In the genomic region with DNA sequence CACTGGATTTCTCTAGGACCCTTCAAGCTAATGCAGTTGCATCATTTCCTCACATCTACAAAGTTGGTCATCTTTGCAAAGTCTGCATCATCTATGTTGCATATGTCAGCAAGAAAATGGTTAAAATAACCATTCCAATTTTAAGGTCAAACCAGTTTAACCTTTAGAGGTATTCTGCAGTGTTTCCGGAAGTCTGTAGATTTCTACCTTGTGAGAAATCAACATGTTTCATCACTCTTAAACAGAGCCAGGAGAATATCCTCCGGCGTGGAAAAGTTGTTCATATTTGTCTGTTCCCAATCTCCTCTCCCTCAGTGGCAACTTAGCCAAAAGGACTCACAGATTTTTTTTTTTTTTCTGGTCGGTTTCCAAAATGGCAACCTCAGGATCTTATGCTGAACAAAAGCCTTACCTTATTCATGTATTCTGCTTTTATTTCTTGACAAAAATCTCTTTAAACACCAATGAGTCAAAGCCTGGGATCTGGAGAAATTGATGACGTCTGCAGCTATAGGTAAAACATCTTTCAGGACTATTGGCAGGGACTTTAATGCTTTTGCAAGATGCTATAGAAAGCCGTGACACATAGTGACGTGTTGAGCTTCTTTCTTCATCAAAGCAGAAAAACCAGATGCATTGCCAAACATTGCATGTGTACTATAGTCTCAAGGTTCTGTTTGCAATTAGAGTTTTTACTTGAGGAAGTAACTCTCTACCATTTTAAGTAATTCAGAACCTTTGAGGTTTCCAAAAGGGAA, we compare ENCODE assay signal across 15 cellular contexts. TPM values are rescaled to one million over a fixed set of nuclear protein-coding genes. Genes with fewer than 3 reads are reported as not detected.
DNase-seq lines count a peak whose midpoint lies in the region; ATAC-seq, FAIRE-seq and TF ChIP-seq lines count a peak whose summit lies in the region.
"Had no signal": no experiment of that assay in that cellular context is flagged by ENCODE, and none has a peak within 500 bp of the region (broad histone marks: within the 10 kb centered on the region; RNA-seq: fewer than 3 reads in every experiment).

No MANE protein-coding gene starts in this region.

- CTCF ChIA-PET in A549 (lab: Yijun Ruan, JAX), result interaction anchor here (0.6 to 1.0 kb wide), 4 partner anchors 15 to 136 kb away, joined by 3 to 4 read pairs (median 3); a partner anchor contains a TSS
- CTCF ChIA-PET in RWPE1 (lab: Yijun Ruan, JAX), result interaction anchor here (0.6 kb wide), 1 partner anchor 15 kb away, joined by 3 read pairs; no protein-coding TSS in a partner anchor

- H3K27ac Mint-ChIP-seq in activated T-helper 17 cell treated with anti-CD3 and anti-CD28 coated beads, Interleukin-2, amount 50 U/mL, for 72 hours, result no peak overlapping the region
- H3K27ac Mint-ChIP-seq: B cell had no signal

- no peaks in the 10 kb centered on the region for H3K27me3 Mint-ChIP-seq in activated T-helper 17 cell treated with anti-CD3 and anti-CD28 coated beads, Interleukin-2, amount 50 U/mL, for 72 hours
- H3K27me3 Mint-ChIP-seq: B cell had no signal

- peak overlapping the region; percentile 9; the same call in 1 of the 3 replicates for H3K4me3 ChIP-seq in A549
- H3K4me3 ChIP-seq: dorsolateral prefrontal cortex, thoracic aorta had no signal

- no peaks in the 10 kb centered on the region for H3K27me3 ChIP-seq in foreskin keratinocyte
- H3K27me3 ChIP-seq: dorsolateral prefrontal cortex had no signal

- H3K4me3 Mint-ChIP-seq in activated T-helper 17 cell treated with anti-CD3 and anti-CD28 coated beads, Interleukin-2, amount 50 U/mL, for 72 hours, result no peak overlapping the region
- H3K4me3 Mint-ChIP-seq: B cell had no signal

- H3K9me3 ChIP-seq in A549, result no peaks in the 10 kb centered on the region
- H3K9me3 ChIP-seq: thoracic aorta had no signal

- H3K4me1 Mint-ChIP-seq in activated T-helper 17 cell treated with anti-CD3 and anti-CD28 coated beads, Interleukin-2, amount 50 U/mL, for 72 hours, result no peaks in the 10 kb centered on the region

- H3K27ac ChIP-seq in A549, result peak overlapping the region; percentile 54 to 75
- H3K27ac ChIP-seq in RWPE1, result no peak overlapping the region
- peak overlapping the region; percentile 78 for H3K27ac ChIP-seq in foreskin keratinocyte
- H3K27ac ChIP-seq: thoracic aorta had no signal

- WGBS in A549 (ENCODE audit: missing lambda C conversion rate), result 11% methylated on average over 7 of the region's 7 CpGs

- TF ChIP-seq CTCF in A549 (IDR thresholded peaks at IDR 0.05) (no peak), RWPE1 (conservative IDR thresholded peaks at IDR 0.05; ENCODE audit: low read depth) (no peak), foreskin keratinocyte (conservative IDR thresholded peaks at IDR 0.05) (no peak)

- peak; percentile 60 to 86 for ATAC-seq in A549
- ATAC-seq in foreskin keratinocyte, result peak; percentile 88
- ATAC-seq in activated T-helper 17 cell treated with anti-CD3 and anti-CD28 coated beads, Interleukin-2, amount 50 U/mL, for 72 hours (replicated peaks), result no peak

- H3K9me3 Mint-ChIP-seq in activated T-helper 17 cell treated with anti-CD3 and anti-CD28 coated beads, Interleukin-2, amount 50 U/mL, for 72 hours, result no peaks in the 10 kb centered on the region

- DNase-seq in A549 (ENCODE audit: low read depth in 1 of 2, low spot score in 1 of 2) (peak in 1 of 2 experiments; percentile 55), HCEC 1CT (peak; percentile 76), RWPE1 (ENCODE audit: low spot score) (peak; percentile 74), foreskin keratinocyte (peak; percentile 91 to 96), HuH-7.5 (ENCODE audit: low spot score) (no peak), NCI-H1092 treated with DMSO at 0.1 percent for 48 hours (lab: John Stamatoyannopoulos, UW) (no peak)
- no peak for DNase-seq in stimulated activated CD4-positive, alpha-beta T cell treated with anti-CD3 and anti-CD28 coated beads, Interleukin-2, amount 100 ng/mL, for 24 hours
- DNase-seq: activated CD4-positive, CD25-positive, alpha-beta regulatory T cell treated with anti-CD3 and anti-CD28 coated beads, Interleukin-2, amount 50 U/mL, for 72 hours; activated naive CD4-positive, alpha-beta T cell treated with Interleukin-2 at 50 U/mL for 16 hours; dorsolateral prefrontal cortex; NCI-H2227 treated with DMSO at 0.1 percent for 48 hours; stimulated activated CD4-positive, alpha-beta T cell treated with anti-CD3 and anti-CD28 coated beads, Interleukin-4, amount 100 ng/mL, for 1 hour had no signal

- peak; percentile 81 for FAIRE-seq in A549 (lab: Jason Lieb, UNC)

- POLR2A ChIA-PET in A549 (lab: Yijun Ruan, JAX) (interaction anchor here (1.0 kb wide), 1 partner anchor 11 kb away, joined by 4 read pairs; no protein-coding TSS in a partner anchor), RWPE1 (lab: Yijun Ruan, JAX; ENCODE audit: low non-redundant PET) (interaction anchor here (0.7 kb wide), 1 partner anchor 66 kb away, joined by 4 read pairs; no protein-coding TSS in a partner anchor)

- TF ChIP-seq POLR2A in A549 (IDR thresholded peaks at IDR 0.05; ENCODE audit: low read length), result no peak

- H3K4me1 ChIP-seq in A549 (peaks cover 26% of the 10 kb centered on the region), foreskin keratinocyte (peaks cover 38% of the 10 kb centered on the region)

- no peak for TF ChIP-seq EP300 in A549 (IDR thresholded peaks at IDR 0.05)

- no peaks in the 10 kb centered on the region for H3K36me3 Mint-ChIP-seq in activated T-helper 17 cell treated with anti-CD3 and anti-CD28 coated beads, Interleukin-2, amount 50 U/mL, for 72 hours (ENCODE audit: low read depth)

- TF ChIP-seq RAD21 in A549 (conservative IDR thresholded peaks at IDR 0.05 in 1 of 2, IDR thresholded peaks at IDR 0.05 in 1 of 2), result no peak

- peak overlapping the region; percentile 64 for H3K4me2 ChIP-seq in A549

TF ChIP-seq in A549, 52 proteins besides CTCF, POLR2A, EP300 and RAD21 (continues in another document):
- TF ChIP-seq HEYL (CRISPR knock-in tag; IDR thresholded peaks at IDR 0.05) (no peak), TP53 (CRISPR knock-in tag; IDR thresholded peaks at IDR 0.05) (no peak), FOSL2 (IDR thresholded peaks at IDR 0.05) (peak; percentile 53; the same call in 1 of the 2 replicates), FOSL2 (CRISPR knock-in tag; IDR thresholded peaks at IDR 0.05) (peak; percentile 79), ZSCAN20 (CRISPR knock-in tag; IDR thresholded peaks at IDR 0.05) (0 out of 2 replicates have a peak, but pooled peaks have one; percentile 15), CEBPB (IDR thresholded peaks at IDR 0.05) (peak; percentile 69 to 75; a peak in 3 of 4 replicates), MAFK (IDR thresholded peaks at IDR 0.05; ENCODE audit: partially characterized antibody) (peak; percentile 63), JUNB (IDR thresholded peaks at IDR 0.05) (peak; percentile 66; the same call in 1 of the 2 replicates), GATA3 (IDR thresholded peaks at IDR 0.05; ENCODE audit: borderline replicate concordance) (0 out of 2 replicates have a peak, but pooled peaks have one; percentile 11), HOXB13 (CRISPR knock-in tag; IDR thresholded peaks at IDR 0.05; ENCODE audit: low read depth) (no peak), FOXS1 (CRISPR knock-in tag; IDR thresholded peaks at IDR 0.05) (no peak), CHD4 (IDR thresholded peaks at IDR 0.05; ENCODE audit: borderline replicate concordance) (no peak)
- TF ChIP-seq, protein P1, sequence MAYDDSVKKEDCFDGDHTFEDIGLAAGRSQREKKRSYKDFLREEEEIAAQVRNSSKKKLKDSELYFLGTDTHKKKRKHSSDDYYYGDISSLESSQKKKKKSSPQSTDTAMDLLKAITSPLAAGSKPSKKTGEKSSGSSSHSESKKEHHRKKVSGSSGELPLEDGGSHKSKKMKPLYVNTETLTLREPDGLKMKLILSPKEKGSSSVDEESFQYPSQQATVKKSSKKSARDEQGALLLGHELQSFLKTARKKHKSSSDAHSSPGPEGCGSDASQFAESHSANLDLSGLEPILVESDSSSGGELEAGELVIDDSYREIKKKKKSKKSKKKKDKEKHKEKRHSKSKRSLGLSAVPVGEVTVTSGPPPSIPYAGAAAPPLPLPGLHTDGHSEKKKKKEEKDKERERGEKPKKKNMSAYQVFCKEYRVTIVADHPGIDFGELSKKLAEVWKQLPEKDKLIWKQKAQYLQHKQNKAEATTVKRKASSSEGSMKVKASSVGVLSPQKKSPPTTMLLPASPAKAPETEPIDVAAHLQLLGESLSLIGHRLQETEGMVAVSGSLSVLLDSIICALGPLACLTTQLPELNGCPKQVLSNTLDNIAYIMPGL (CRISPR knock-in tag; IDR thresholded peaks at IDR 0.05; ENCODE audit: borderline replicate concordance), result no peak
- TF ChIP-seq, protein P2, sequence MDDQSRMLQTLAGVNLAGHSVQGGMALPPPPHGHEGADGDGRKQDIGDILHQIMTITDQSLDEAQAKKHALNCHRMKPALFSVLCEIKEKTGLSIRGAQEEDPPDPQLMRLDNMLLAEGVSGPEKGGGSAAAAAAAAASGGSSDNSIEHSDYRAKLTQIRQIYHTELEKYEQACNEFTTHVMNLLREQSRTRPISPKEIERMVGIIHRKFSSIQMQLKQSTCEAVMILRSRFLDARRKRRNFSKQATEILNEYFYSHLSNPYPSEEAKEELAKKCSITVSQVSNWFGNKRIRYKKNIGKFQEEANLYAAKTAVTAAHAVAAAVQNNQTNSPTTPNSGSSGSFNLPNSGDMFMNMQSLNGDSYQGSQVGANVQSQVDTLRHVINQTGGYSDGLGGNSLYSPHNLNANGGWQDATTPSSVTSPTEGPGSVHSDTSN (IDR thresholded peaks at IDR 0.05), result no peak
- TF ChIP-seq, protein P3, sequence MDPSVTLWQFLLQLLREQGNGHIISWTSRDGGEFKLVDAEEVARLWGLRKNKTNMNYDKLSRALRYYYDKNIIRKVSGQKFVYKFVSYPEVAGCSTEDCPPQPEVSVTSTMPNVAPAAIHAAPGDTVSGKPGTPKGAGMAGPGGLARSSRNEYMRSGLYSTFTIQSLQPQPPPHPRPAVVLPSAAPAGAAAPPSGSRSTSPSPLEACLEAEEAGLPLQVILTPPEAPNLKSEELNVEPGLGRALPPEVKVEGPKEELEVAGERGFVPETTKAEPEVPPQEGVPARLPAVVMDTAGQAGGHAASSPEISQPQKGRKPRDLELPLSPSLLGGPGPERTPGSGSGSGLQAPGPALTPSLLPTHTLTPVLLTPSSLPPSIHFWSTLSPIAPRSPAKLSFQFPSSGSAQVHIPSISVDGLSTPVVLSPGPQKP (IDR thresholded peaks at IDR 0.05; ENCODE audit: low read depth, low read length), result no peak

RNA-seq across cellular contexts. Expression of a gene that starts 16.0 kb away (rescaled TPM):
- 34.5 and 43.5 TPM in 2 replicates for polyA plus RNA-seq in A549 (2011; rRNA removed)
- 5.1 and 6.4 TPM in 2 replicates for polyA plus RNA-seq in A549 (2012; cell fraction: cytosol; rRNA removed)
- polyA plus RNA-seq in A549 (2012; cell fraction: nucleus; rRNA removed), result 5.5 TPM in 2 replicates
- 11.2 to 12.1 TPM (median 11.4 TPM) in 3 replicates for polyA plus RNA-seq in A549 (2017; fragmentation: RNase III; extraction: RNeasy Plus Mini Kit Qiagen cat#74134 plus additional on column Dnase treatment)
- polyA minus RNA-seq in A549 (2011; rRNA and poly(A)+ RNA removed), result 49.2 and 54.1 TPM in 2 replicates
- total RNA-seq in foreskin keratinocyte, result 44.0 and 51.7 TPM in 2 replicates
- 11.0 and 11.1 TPM in 2 replicates for polyA plus RNA-seq in foreskin keratinocyte
- total RNA-seq in activated T-helper 17 cell treated with anti-CD3 and anti-CD28 coated beads, Interleukin-2, amount 50 U/mL, for 72 hours, result 10 to 100 TPM; 28.5 to 38.1 TPM

Comparison
In these comparisons a context has a peak if more than half of its experiments do, and no peak if none do; other contexts are left out.
1. DNase-seq: peak in HCEC 1CT (single experiment), RWPE1 (single experiment) and foreskin keratinocyte (2 of 2); none in stimulated activated CD4-positive, alpha-beta T cell treated with anti-CD3 and anti-CD28 coated beads, Interleukin-2, amount 100 ng/mL, for 24 hours (0 of 2), HuH-7.5 (single experiment) and NCI-H1092 treated with DMSO at 0.1 percent for 48 hours (single experiment).